In the genomic region with DNA sequence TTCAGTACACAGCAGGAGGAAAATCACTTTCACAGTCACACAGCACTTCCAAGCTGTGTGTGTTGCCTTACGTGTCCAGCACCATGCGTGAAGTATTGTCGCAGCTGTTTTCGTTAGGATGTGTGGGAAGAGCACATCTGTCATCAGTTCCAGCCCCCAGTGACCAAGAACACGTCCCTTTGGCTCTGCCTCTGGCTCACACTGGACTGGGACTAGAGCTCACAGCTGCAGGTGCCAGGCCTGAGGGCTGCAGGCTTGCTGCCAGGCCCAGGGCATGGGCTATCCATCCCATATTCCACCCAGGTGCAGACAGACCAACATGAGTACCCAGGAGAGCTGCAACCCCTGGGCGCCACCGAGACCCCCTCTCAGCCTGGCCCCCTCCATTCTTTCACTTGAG, we compare ENCODE assay signal across 19 cellular contexts.
DNase-seq lines count a peak whose midpoint lies in the region; ATAC-seq and TF ChIP-seq lines count a peak whose summit lies in the region.
"Had no signal": no experiment of that assay in that cellular context is flagged by ENCODE, and none has a peak within 500 bp of the region (broad histone marks: within the 10 kb centered on the region; RNA-seq: fewer than 3 reads in every experiment).

No MANE protein-coding gene starts in this region.

- H3F3A ChIP-seq in PC-3 (ENCODE audit: low read length, unreplicated experiment), result no peaks in the 10 kb centered on the region

- no peaks in the 10 kb centered on the region for H3K9me3 Mint-ChIP-seq in neural crest cell
- H3K9me3 Mint-ChIP-seq: CD4-positive, CD25-positive, alpha-beta regulatory T cell had no signal

- H3K9me2 ChIP-seq in PC-3 (replicated peaks; ENCODE audit: low read length), result no peaks in the 10 kb centered on the region
- H3K9me2 ChIP-seq: SK-N-SH had no signal

- H3K4me1 Mint-ChIP-seq in neural crest cell, result peaks cover 14% of the 10 kb centered on the region

- peaks cover 0 to 22% (median 0%) of the 10 kb centered on the region in 12 donors for H3K4me1 ChIP-seq in heart left ventricle
- H3K4me1 ChIP-seq in PC-3 (ENCODE audit: insufficient read depth, low read length), result peaks cover 7% of the 10 kb centered on the region
- H3K4me1 ChIP-seq in esophagus muscularis mucosa, result peaks cover 0 to 4% (median 2%) of the 10 kb centered on the region in 4 donors

- H3K27ac ChIP-seq in heart left ventricle (peak overlapping the region in 1 of 12 donors; percentile 60), PC-3 (ENCODE audit: low read length) (no peak overlapping the region), esophagus muscularis mucosa (replicated peaks in 1 of 4) (no peak overlapping the region)
- H3K27ac ChIP-seq: GM23248, KMS-11 had no signal

- H3K9me3 ChIP-seq in heart left ventricle (no peaks in the 10 kb centered on the region), PC-3 (ENCODE audit: low read length) (no peaks in the 10 kb centered on the region), esophagus muscularis mucosa (no peaks in the 10 kb centered on the region)
- H3K9me3 ChIP-seq: SK-N-SH had no signal

- BruUV-seq in PC-3 (replicated peaks; lab: Mats Ljungman, UMichigan), result no TSS peak

- DNase-seq in Right ventricle myocardium inferior (ENCODE audit: missing footprints) (peak; percentile 74), cardiac septum (ENCODE audit: low spot score) (no peak), heart left ventricle (peak in 1 of 5 donors; percentile 65), neural crest cell (ENCODE audit: low read depth, low spot score) (no peak), PC-3 (no peak), esophagus muscularis mucosa (ENCODE audit: extremely low spot score) (no peak), islet precursor cell (no peak)
- DNase-seq: 8988T; CD4-positive, CD25-positive, alpha-beta regulatory T cell; COR-L47; GM23248; MV-4-11; NCI-H187; NCI-H2107; NCI-H2227 treated with DMSO at 0.1 percent for 48 hours had no signal

- no peak for TF ChIP-seq POLR2A in heart left ventricle (IDR thresholded peaks at IDR 0.05)
- TF ChIP-seq POLR2A in esophagus muscularis mucosa (IDR thresholded peaks at IDR 0.05; ENCODE audit: low read depth), result no peak

- no peak overlapping the region for H3K4me3 ChIP-seq in heart left ventricle
- no peak overlapping the region for H3K4me3 ChIP-seq in PC-3 (ENCODE audit: low read length)
- no peak overlapping the region for H3K4me3 ChIP-seq in esophagus muscularis mucosa
- H3K4me3 ChIP-seq: GM23248 had no signal

- H3K79me2 ChIP-seq in PC-3 (ENCODE audit: low read length), result no peaks in the 10 kb centered on the region

- H4K20me1 ChIP-seq in PC-3 (ENCODE audit: low read length), result no peaks in the 10 kb centered on the region

- intact Hi-C loops in Right ventricle myocardium inferior (cut with DNase I) (loop anchor here (5.0 kb wide), 1 partner anchor 41 kb away; no protein-coding TSS in a partner anchor), cardiac septum (cut with DNase I) (no loop called here), heart left ventricle (cut with DNase I) (no loop called here), PC-3 (cut with micrococcal nuclease) (no loop called here), esophagus muscularis mucosa (cut with DNase I) (no loop called here)

- H3K4me3 Mint-ChIP-seq in neural crest cell, result no peak overlapping the region
- H3K4me3 Mint-ChIP-seq: B cell; CD4-positive, CD25-positive, alpha-beta regulatory T cell had no signal

- peak; percentile 84 for ATAC-seq in Right ventricle myocardium inferior
- ATAC-seq in heart left ventricle, result peak; percentile 40 to 81 (median 76)
- no peak for ATAC-seq in HG02571 (IDR thresholded peaks at IDR 0.05; ENCODE audit: unreplicated experiment)
- ATAC-seq in PC-3, result no peak

- H3K27me3 Mint-ChIP-seq in neural crest cell (ENCODE audit: low read depth), result no peaks in the 10 kb centered on the region
- H3K27me3 Mint-ChIP-seq: B cell had no signal

- WGBS in heart left ventricle, 4 donors, result 45 to 63% (median 51%) methylated on average over 7 of the region's 7 CpGs
- 92% methylated on average over 7 of the region's 7 CpGs for WGBS in esophagus muscularis mucosa

- POLR2A ChIA-PET in PC-3 (lab: Charles Lee; ENCODE audit: unreplicated experiment), result no interaction called here

- no peak overlapping the region for H3K4me2 ChIP-seq in PC-3 (ENCODE audit: low read length)
- H3K4me2 ChIP-seq: KMS-11, SK-N-SH had no signal

- TF ChIP-seq EP300 in esophagus muscularis mucosa (IDR thresholded peaks at IDR 0.05), result no peak

- H3K36me3 Mint-ChIP-seq in neural crest cell (ENCODE audit: low read depth), result no peaks in the 10 kb centered on the region
- H3K36me3 Mint-ChIP-seq: CD4-positive, CD25-positive, alpha-beta regulatory T cell had no signal

- H3K27ac Mint-ChIP-seq in neural crest cell (ENCODE audit: unreplicated experiment), result peak overlapping the region; percentile 3
- H3K27ac Mint-ChIP-seq: CD4-positive, CD25-positive, alpha-beta regulatory T cell had no signal

- no peaks in the 10 kb centered on the region for H3K36me3 ChIP-seq in heart left ventricle
- no peaks in the 10 kb centered on the region for H3K36me3 ChIP-seq in PC-3 (ENCODE audit: low read depth, low read length)
- no peaks in the 10 kb centered on the region for H3K36me3 ChIP-seq in esophagus muscularis mucosa

- H3K9ac ChIP-seq in PC-3 (ENCODE audit: low read length), result no peak overlapping the region
- H3K9ac ChIP-seq: GM23248, KMS-11, SK-N-SH had no signal

- no peak for TF ChIP-seq CTCF in heart left ventricle (IDR thresholded peaks at IDR 0.05)
- TF ChIP-seq CTCF in neural crest cell (conservative IDR thresholded peaks at IDR 0.05), result no peak
- no peak for TF ChIP-seq CTCF in PC-3 (conservative IDR thresholded peaks at IDR 0.05; ENCODE audit: low read depth, low read length)
- TF ChIP-seq CTCF in esophagus muscularis mucosa (IDR thresholded peaks at IDR 0.05), result no peak

- CTCF ChIA-PET in PC-3 (lab: Charles Lee), result no interaction called here

- no peaks in the 10 kb centered on the region for H3K27me3 ChIP-seq in heart left ventricle
- H3K27me3 ChIP-seq in PC-3 (ENCODE audit: low read length), result no peaks in the 10 kb centered on the region
- H3K27me3 ChIP-seq in esophagus muscularis mucosa, result no peaks in the 10 kb centered on the region

- H2AFZ ChIP-seq in PC-3 (ENCODE audit: low read length), result no peak overlapping the region
- H2AFZ ChIP-seq: GM23248 had no signal

Comparison
In these comparisons a context has a peak if more than half of its experiments do, and no peak if none do; other contexts are left out.
1. ATAC-seq: peak in Right ventricle myocardium inferior (single experiment) and heart left ventricle (4 of 4); none in HG02571 (single experiment) and PC-3 (single experiment).